ENCODE assay signal across 10 cellular contexts in the genomic region with DNA sequence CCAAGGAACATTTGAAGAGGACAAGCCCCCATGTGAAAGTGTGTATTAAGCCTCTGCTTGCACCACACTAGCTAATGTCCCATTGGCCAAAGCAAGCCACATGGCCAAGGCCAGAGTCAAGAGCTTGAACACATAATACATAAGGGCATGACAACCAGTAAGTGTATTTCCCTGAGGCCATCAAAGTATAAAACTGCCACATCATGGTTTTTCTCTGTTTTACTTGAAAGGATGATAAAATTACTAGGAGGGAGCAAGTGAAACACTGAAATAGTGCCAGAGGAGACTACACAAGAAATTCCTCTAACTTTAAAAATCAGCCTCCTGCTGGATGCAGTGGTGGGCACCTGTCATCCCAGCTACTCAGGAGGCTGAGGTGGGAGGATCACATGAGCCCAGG.
"Had no signal": no experiment of that assay in that cellular context is flagged by ENCODE, and none has a peak within 500 bp of the region (broad histone marks: within the 10 kb centered on the region; RNA-seq: fewer than 3 reads in every experiment).

No MANE protein-coding gene starts in this region.

- ATAC-seq: HCT116 had no signal

- H3K9me3 Mint-ChIP-seq: HFFc6 had no signal

- H3K27ac Mint-ChIP-seq: HFFc6 had no signal

- H2AFZ ChIP-seq: GM23248 had no signal

- H3K4me3 Mint-ChIP-seq: HFFc6 had no signal

- H3K4me2 ChIP-seq: KMS-11 had no signal

- H3K4me3 ChIP-seq: GM23248, HAP-1 had no signal

- H3K36me3 ChIP-seq: HAP-1 had no signal

- H3K9ac ChIP-seq: GM23248, KMS-11 had no signal

- H3K27ac ChIP-seq: GM23248, HL-60, KMS-11 had no signal

- DNase-seq: GM23248, GOT3, H7, HFFc6, IMR-90, KBM-7 had no signal

- H3K9me3 ChIP-seq: HAP-1 had no signal

- H3K4me1 ChIP-seq: HAP-1 had no signal
